1 cellular context compared by ENCODE assay signal in the genomic region with DNA sequence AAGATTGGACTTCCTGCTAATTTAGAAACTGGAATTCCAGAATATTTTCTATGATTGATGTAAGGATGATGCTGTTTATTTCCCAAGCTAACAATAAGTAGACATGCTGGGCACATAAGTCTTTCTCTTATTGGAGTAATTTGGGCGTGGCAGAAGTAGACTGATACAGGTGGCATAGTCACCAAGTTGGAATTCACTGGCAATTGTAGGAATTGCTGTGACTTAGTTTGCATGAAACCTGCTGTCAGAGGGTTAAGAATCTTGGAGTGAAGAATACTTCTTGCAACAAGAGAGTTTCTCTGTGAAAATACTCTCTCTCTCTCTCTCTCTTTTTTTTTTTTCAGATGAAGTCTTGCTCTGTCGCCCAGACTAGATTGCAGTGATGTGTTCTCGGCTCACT.
TF ChIP-seq lines count a peak whose summit lies in the region.

No MANE protein-coding gene starts in this region.

TF ChIP-seq in HCT116, 20 proteins besides CTCF, POLR2A, EP300 and RAD21 (continued from another document):
- no peak for TF ChIP-seq CEBPB (IDR thresholded peaks at IDR 0.05; ENCODE audit: low read depth)
